In the genomic region with DNA sequence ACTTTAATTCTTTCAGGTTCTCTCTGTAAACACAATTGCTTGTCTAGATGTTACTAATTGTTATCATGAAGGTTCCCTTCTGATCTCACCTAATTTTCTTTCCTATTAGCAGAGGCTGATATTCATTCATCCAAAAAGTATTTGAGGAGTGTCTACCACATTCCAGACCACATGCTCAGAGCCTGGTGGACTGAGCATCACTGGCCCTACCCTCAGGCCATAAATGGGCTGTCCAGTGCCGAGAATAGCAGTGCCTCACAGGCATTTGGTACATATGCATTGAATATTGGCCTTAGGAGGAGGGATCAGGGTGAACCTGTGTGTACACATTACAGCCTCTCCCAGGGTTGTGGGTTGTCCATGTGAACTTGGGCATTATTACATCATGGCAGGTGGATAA, we compare ENCODE assay signal across 16 cellular contexts. TPM values are rescaled to one million over a fixed set of nuclear protein-coding genes. Genes with fewer than 3 reads are reported as not detected.
A peak's percentile ranks its signal among the peaks of the same experiment; 100 is the strongest.
DNase-seq lines count a peak whose midpoint lies in the region; ATAC-seq and TF ChIP-seq lines count a peak whose summit lies in the region.
"Had no signal": no experiment of that assay in that cellular context is flagged by ENCODE, and none has a peak within 500 bp of the region (broad histone marks: within the 10 kb centered on the region; RNA-seq: fewer than 3 reads in every experiment).

No MANE protein-coding gene starts in this region.

- H3K36me3 Mint-ChIP-seq in activated naive CD4-positive, alpha-beta T cell treated with anti-CD3 and anti-CD28 coated beads for 36 hours (ENCODE audit: low read depth), result no peaks in the 10 kb centered on the region

- no peak overlapping the region for H3K27ac ChIP-seq in RWPE1
- no peak overlapping the region for H3K27ac ChIP-seq in sigmoid colon
- H3K27ac ChIP-seq: cardiac muscle cell had no signal

- CTCF ChIA-PET in RWPE1 (lab: Yijun Ruan, JAX), result interaction anchor here (0.6 to 2.1 kb wide), 4 partner anchors 10 to 475 kb away, joined by 3 to 5 read pairs (median 4); no protein-coding TSS in a partner anchor
- CTCF ChIA-PET in activated naive CD4-positive, alpha-beta T cell treated with anti-CD3 and anti-CD28 coated beads for 36 hours (lab: Charles Lee), result interaction anchor here (0.7 to 1.9 kb wide), 14 partner anchors 12 to 323 kb away, joined by 3 to 10 read pairs (median 4); no protein-coding TSS in a partner anchor

- no peak for TF ChIP-seq EP300 in sigmoid colon (IDR thresholded peaks at IDR 0.05)

- no peaks in the 10 kb centered on the region for H3K9me3 ChIP-seq in sigmoid colon

- no peak for TF ChIP-seq POLR2A in sigmoid colon (IDR thresholded peaks at IDR 0.05)

- no peaks in the 10 kb centered on the region for H3K9me3 Mint-ChIP-seq in activated naive CD4-positive, alpha-beta T cell treated with anti-CD3 and anti-CD28 coated beads for 36 hours
- H3K9me3 Mint-ChIP-seq: endodermal cell had no signal

- H3K36me3 ChIP-seq in sigmoid colon, result no peaks in the 10 kb centered on the region
- H3K36me3 ChIP-seq: cardiac muscle cell had no signal

- H3K4me1 Mint-ChIP-seq in activated naive CD4-positive, alpha-beta T cell treated with anti-CD3 and anti-CD28 coated beads for 36 hours (ENCODE audit: low read depth), result peaks cover 6% of the 10 kb centered on the region

- H3K4me1 ChIP-seq in sigmoid colon, result peaks cover 0 to 4% (median 2%) of the 10 kb centered on the region in 4 donors

- no peak overlapping the region for H3K4me3 Mint-ChIP-seq in activated naive CD4-positive, alpha-beta T cell treated with anti-CD3 and anti-CD28 coated beads for 36 hours
- H3K4me3 Mint-ChIP-seq: endodermal cell had no signal

- no peaks in the 10 kb centered on the region for H3K27me3 ChIP-seq in sigmoid colon
- H3K27me3 ChIP-seq: cardiac muscle cell had no signal

- POLR2A ChIA-PET in RWPE1 (lab: Yijun Ruan, JAX; ENCODE audit: low non-redundant PET), result no interaction called here

- H3K27ac Mint-ChIP-seq in activated naive CD4-positive, alpha-beta T cell treated with anti-CD3 and anti-CD28 coated beads for 36 hours, result no peak overlapping the region
- H3K27ac Mint-ChIP-seq: endodermal cell had no signal

- peak; percentile 70 for ATAC-seq in sciatic nerve
- ATAC-seq: Right ventricle myocardium inferior had no signal

- peak; percentile 22 for DNase-seq in GM04504 (ENCODE audit: low read depth)
- DNase-seq in RWPE1 (ENCODE audit: low spot score), result peak; percentile 89
- DNase-seq in fibroblast of mammary gland (ENCODE audit: low read depth), result peak; percentile 11
- DNase-seq in sciatic nerve (ENCODE audit: low spot score), result no peak
- DNase-seq in sigmoid colon, result no peak
- no peak for DNase-seq in activated naive CD4-positive, alpha-beta T cell treated with anti-CD3 and anti-CD28 coated beads for 36 hours
- DNase-seq in NCI-H82 (lab: John Stamatoyannopoulos, UW), result no peak
- DNase-seq in NCI-H1417 treated with DMSO at 0.1 percent for 48 hours (lab: John Stamatoyannopoulos, UW), result no peak
- DNase-seq: activated gamma-delta T cell treated with Interleukin-2 at 50 U/mL for 16 hours, endodermal cell, hypothalamus, NCI-H1105, NCI-H446 had no signal

- H3K27me3 Mint-ChIP-seq in activated naive CD4-positive, alpha-beta T cell treated with anti-CD3 and anti-CD28 coated beads for 36 hours (ENCODE audit: low read depth), result peaks cover 5% of the 10 kb centered on the region

- no peak for TF ChIP-seq CTCF in RWPE1 (conservative IDR thresholded peaks at IDR 0.05; ENCODE audit: low read depth)
- no peak for TF ChIP-seq CTCF in fibroblast of mammary gland (conservative IDR thresholded peaks at IDR 0.05; ENCODE audit: control insufficient read depth, insufficient read depth, low read depth, low read length)
- TF ChIP-seq CTCF in sigmoid colon (IDR thresholded peaks at IDR 0.05), result no peak

- WGBS in sigmoid colon, 2 donors, result 82 to 86% methylated on average over 1 of the region's 1 CpG

- intact Hi-C loops in sciatic nerve (cut with DNase I), result no loop called here
- intact Hi-C loops in sigmoid colon (cut with DNase I), result loop anchor here (5.0 kb wide), 1 partner anchor 211 kb away; no protein-coding TSS in a partner anchor
- intact Hi-C loops in activated naive CD4-positive, alpha-beta T cell treated with anti-CD3 and anti-CD28 coated beads for 36 hours (cut with micrococcal nuclease), result no loop called here

- no peak overlapping the region for H3K4me3 ChIP-seq in fibroblast of mammary gland (ENCODE audit: control insufficient read depth, low read depth, low read length)
- no peak overlapping the region for H3K4me3 ChIP-seq in sigmoid colon
- H3K4me3 ChIP-seq: cardiac muscle cell, lung had no signal

RNA-seq across cellular contexts. Expression of gene PRELID3B, which starts 40.4 kb away (rescaled TPM):
- total RNA-seq in sciatic nerve (30.5 TPM), sigmoid colon (10 to 100 TPM; 27.4 to 43.9 (median 40.2) TPM)
- 100 to 1,000 TPM in 2 of 3 donors, 10 to 100 TPM in 1; 61.7 to 189 (median 108) TPM for polyA plus RNA-seq in sigmoid colon
- total RNA-seq in activated naive CD4-positive, alpha-beta T cell treated with anti-CD3 and anti-CD28 coated beads for 36 hours, result 100 to 1,000 TPM; 170 to 180 TPM

RNA-seq across cellular contexts. Expression of gene ATP5F1E, which starts 50.8 kb away (rescaled TPM):
- 38.4 TPM for total RNA-seq in sciatic nerve
- total RNA-seq in sigmoid colon, result 10 to 100 TPM; 28.5 to 57.4 (median 40.1) TPM
- polyA plus RNA-seq in sigmoid colon, result 100 to 1,000 TPM in 2 of 3 donors, 10 to 100 TPM in 1; 62.2 to 110 (median 103) TPM
- 10 to 100 TPM; 74.5 to 86.3 TPM for total RNA-seq in activated naive CD4-positive, alpha-beta T cell treated with anti-CD3 and anti-CD28 coated beads for 36 hours

Comparison
In these comparisons a context has a peak if more than half of its experiments do, and no peak if none do; other contexts are left out.
1. DNase-seq: peak in GM04504 (single experiment), RWPE1 (single experiment) and fibroblast of mammary gland (single experiment); none in sciatic nerve (single experiment), sigmoid colon (single experiment), activated naive CD4-positive, alpha-beta T cell treated with anti-CD3 and anti-CD28 coated beads for 36 hours (single experiment), NCI-H82 (single experiment) and NCI-H1417 treated with DMSO at 0.1 percent for 48 hours (single experiment).